Comparison of ENCODE assay signal across 8 cellular contexts in the genomic region with DNA sequence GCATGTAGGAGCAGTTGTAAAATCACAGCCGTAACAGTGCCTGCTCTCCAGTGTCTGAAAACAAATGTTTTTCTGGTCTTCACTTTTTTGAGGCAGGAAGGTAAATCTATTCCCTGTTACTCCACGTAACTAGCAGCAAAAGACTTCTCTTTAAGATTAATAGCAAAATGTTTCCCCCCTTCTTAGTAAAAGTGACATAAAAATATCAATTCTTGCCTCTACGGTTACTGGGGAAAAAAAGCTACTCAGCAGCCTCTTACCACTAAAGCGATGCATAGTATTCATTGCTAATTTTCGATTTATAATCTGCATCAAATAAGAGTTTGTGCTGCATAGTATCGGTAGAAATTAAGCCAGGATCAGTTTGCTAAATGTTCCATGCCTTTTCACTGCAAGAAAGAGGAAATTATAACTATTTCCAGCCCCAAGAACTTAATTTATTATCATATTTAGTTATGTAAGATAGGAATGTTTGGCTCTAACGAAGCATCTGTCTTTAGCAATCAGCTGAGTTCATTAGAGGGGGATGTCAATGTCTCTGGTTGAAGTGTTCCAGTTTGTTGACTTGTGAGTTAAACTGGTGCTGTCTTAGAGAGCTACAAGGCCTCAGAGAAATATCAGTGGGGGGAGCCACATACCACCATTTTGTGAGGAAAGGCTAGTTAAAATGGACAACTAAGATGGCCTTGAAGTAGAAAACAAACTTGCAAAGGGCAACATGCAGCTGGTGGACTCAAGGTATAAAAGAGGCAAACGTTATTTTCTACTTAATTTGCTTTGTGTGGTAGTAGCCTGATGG. TPM values are rescaled to one million over a fixed set of nuclear protein-coding genes. Genes with fewer than 3 reads are reported as not detected.
DNase-seq lines count a peak whose midpoint lies in the region; ATAC-seq and TF ChIP-seq lines count a peak whose summit lies in the region.

No MANE protein-coding gene starts in this region.

- no peak for TF ChIP-seq EP300 in transverse colon (IDR thresholded peaks at IDR 0.05; ENCODE audit: low read depth)

- peak overlapping the region; percentile 79 to 89 for H3K4me3 ChIP-seq in body of pancreas
- H3K4me3 ChIP-seq in lower leg skin (ENCODE audit: low read depth, poor library complexity, severe bottlenecking), result peak overlapping the region; percentile 99
- H3K4me3 ChIP-seq in transverse colon, result peak overlapping the region; percentile 49 to 86 (median 81)

- peak overlapping the region; percentile 70 to 99 (median 96) for H3K27ac ChIP-seq in body of pancreas
- H3K27ac ChIP-seq in transverse colon, result peak overlapping the region; percentile 96 to 99 (median 98)

- TF ChIP-seq POLR2A in body of pancreas (IDR thresholded peaks at IDR 0.05) (no peak), lower leg skin (IDR thresholded peaks at IDR 0.05) (no peak), transverse colon (IDR thresholded peaks at IDR 0.05) (no peak)

- H3K36me3 ChIP-seq in ES-I3 (ENCODE audit: insufficient read depth, low read length) (no peaks in the 10 kb centered on the region), body of pancreas (replicated peaks in 1 of 2; ENCODE audit: insufficient read depth in 1 of 2, low read depth in 2 of 2) (no peaks in the 10 kb centered on the region), transverse colon (no peaks in the 10 kb centered on the region)

- WGBS in body of pancreas, 2 donors, result 2 to 4% methylated on average over 8 of the region's 8 CpGs
- WGBS in lower leg skin, 2 donors, result 12 to 18% methylated on average over 8 of the region's 8 CpGs
- WGBS in transverse colon (ENCODE audit: low coverage in 1 of 2), 2 donors, result 9 to 10% methylated on average over 7 to 8 of the region's 8 CpGs

- in situ Hi-C loops in transverse colon (cut with MboI; ENCODE audit: low pct_ligation_motif_present in 1 of 4, low pct_unique_long_range_greater_than_20kb in 1 of 4, low sequenced_read_pairs in 3 of 4), result loop anchor here in 2 of 4 donors (10.0 to 25.0 kb wide), 3 partner anchors 132 to 382 kb away; a partner anchor contains a TSS

- H3K4me1 ChIP-seq in ES-I3 (ENCODE audit: insufficient read depth, low read length), result peaks cover 10% of the 10 kb centered on the region
- peaks cover 39% of the 10 kb centered on the region for H3K4me1 ChIP-seq in body of pancreas
- peaks cover 3 to 42% (median 35%) of the 10 kb centered on the region in 4 donors for H3K4me1 ChIP-seq in transverse colon

- ATAC-seq in body of pancreas, result no peak
- ATAC-seq in GM18870 (IDR thresholded peaks at IDR 0.05; ENCODE audit: unreplicated experiment), result no peak
- no peak for ATAC-seq in GM21723 (IDR thresholded peaks at IDR 0.05; ENCODE audit: unreplicated experiment)

- H3K9ac ChIP-seq in ES-I3 (ENCODE audit: low read depth, low read length), result peak overlapping the region; percentile 91

- no peaks in the 10 kb centered on the region for H3K27me3 ChIP-seq in body of pancreas
- no peaks in the 10 kb centered on the region for H3K27me3 ChIP-seq in transverse colon

- DNase-seq in NCI-H2029 treated with DMSO at 0.1 percent for 48 hours (lab: John Stamatoyannopoulos, UW) (peak; percentile 95), body of pancreas (no peak), lower leg skin (ENCODE audit: low spot score in 2 of 2) (no peak), transverse colon (no peak), NCI-H2196 treated with DMSO at 0.1 percent for 48 hours (lab: John Stamatoyannopoulos, UW; ENCODE audit: unreplicated experiment) (no peak)

- H3K9me3 ChIP-seq in ES-I3 (ENCODE audit: control insufficient read depth, insufficient read depth, low read length) (no peaks in the 10 kb centered on the region), body of pancreas (no peaks in the 10 kb centered on the region), transverse colon (no peaks in the 10 kb centered on the region)

- intact Hi-C loops in body of pancreas (cut with DNase I), result loop anchor here (10.0 kb wide), 1 partner anchor 244 kb away; no protein-coding TSS in a partner anchor
- intact Hi-C loops in lower leg skin (cut with DNase I; ENCODE audit: low total_unique reads), result no loop called here
- intact Hi-C loops in transverse colon (cut with DNase I; ENCODE audit: low total_unique reads), result loop anchor here (10.0 kb wide), 1 partner anchor 254 kb away; no protein-coding TSS in a partner anchor

- TF ChIP-seq CTCF in body of pancreas (IDR thresholded peaks at IDR 0.05) (no peak), lower leg skin (IDR thresholded peaks at IDR 0.05) (no peak), transverse colon (IDR thresholded peaks at IDR 0.05) (no peak)

RNA-seq across cellular contexts. Expression of a gene that starts 0.6 kb away (rescaled TPM):
- total RNA-seq in body of pancreas, result 10 to 100 TPM; 44.1 to 45.2 TPM
- 10 to 100 TPM; 57.2 to 75.3 (median 65.6) TPM for total RNA-seq in lower leg skin
- total RNA-seq in transverse colon, result 10 to 100 TPM; 16.1 to 59.8 (median 47.9) TPM

RNA-seq across cellular contexts. Expression of a gene that starts 26.5 kb away (rescaled TPM):
- total RNA-seq in body of pancreas, result 10 to 100 TPM in 1 of 2 donors, 1 to 10 TPM in 1; 8.6 to 12.7 TPM
- 10 to 100 TPM in 3 of 4 donors, 1 to 10 TPM in 1; 9.5 to 17.6 (median 15.7) TPM for total RNA-seq in lower leg skin
- total RNA-seq in transverse colon, result 1 to 10 TPM; 3.0 to 7.8 (median 6.4) TPM
